ENCODE assay signal across 8 cellular contexts in the genomic region with DNA sequence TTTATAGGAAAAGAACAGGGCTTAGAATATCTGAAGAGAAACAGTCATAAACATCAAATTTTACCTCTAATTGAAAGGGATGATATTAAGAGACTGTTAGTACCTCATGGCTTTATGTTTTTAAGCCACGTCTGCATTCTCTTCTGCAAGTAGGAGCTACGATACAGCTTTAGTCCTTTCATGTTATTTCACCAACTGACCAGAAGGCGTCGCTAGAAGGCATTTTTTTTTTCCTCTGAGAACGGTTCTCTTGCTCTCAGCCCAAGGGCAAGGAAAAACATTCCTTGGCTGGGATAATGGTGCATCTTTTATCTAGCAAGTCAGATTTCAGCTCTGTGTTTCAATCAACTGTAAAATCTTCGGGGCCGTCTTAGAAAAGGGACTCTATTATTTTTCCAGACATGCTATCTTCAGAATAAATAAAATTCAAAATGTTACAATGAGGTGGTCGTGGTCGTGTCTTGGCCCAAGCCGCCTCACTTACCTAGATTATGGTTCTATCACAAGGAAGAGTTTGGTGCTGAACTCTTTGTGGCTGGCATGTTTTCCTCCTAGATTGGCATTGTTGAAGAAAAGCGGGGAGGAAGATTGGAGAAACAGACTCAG. TPM values are rescaled to one million over a fixed set of nuclear protein-coding genes. Genes with fewer than 3 reads are reported as not detected.
A peak's percentile ranks its signal among the peaks of the same experiment; 100 is the strongest.
DNase-seq lines count a peak whose midpoint lies in the region; ATAC-seq, FAIRE-seq and TF ChIP-seq lines count a peak whose summit lies in the region.

No MANE protein-coding gene starts in this region.

- H3K4me1 Mint-ChIP-seq in activated CD8-positive, alpha-beta T cell treated with anti-CD3 and anti-CD28 coated beads, Interleukin-2, amount 10 ng/mL, durations not matched to agents 7 days and 5 days (ENCODE audit: low read depth), result peaks cover 5% of the 10 kb centered on the region

- CTCF ChIA-PET in activated CD8-positive, alpha-beta T cell treated with anti-CD3 and anti-CD28 coated beads, Interleukin-2, amount 10 ng/mL, durations not matched to agents 7 days and 5 days (lab: Charles Lee), result interaction anchor here (0.7 to 4.4 kb wide), 41 partner anchors 9 to 1159 kb away, joined by 3 to 65 read pairs (median 4); partner anchors contain the start of gene ZNF438

- POLR2A ChIA-PET in activated CD8-positive, alpha-beta T cell treated with anti-CD3 and anti-CD28 coated beads, Interleukin-2, amount 10 ng/mL, durations not matched to agents 7 days and 5 days (lab: Charles Lee), result no interaction called here

- no peaks in the 10 kb centered on the region for H3K36me3 Mint-ChIP-seq in activated CD8-positive, alpha-beta T cell treated with anti-CD3 and anti-CD28 coated beads, Interleukin-2, amount 10 ng/mL, durations not matched to agents 7 days and 5 days (ENCODE audit: low read depth)

- DNase-seq in NCI-H510A treated with DMSO at 0.1 percent for 48 hours (lab: John Stamatoyannopoulos, UW) (peak; percentile 62), NCI-H510A (lab: John Stamatoyannopoulos, UW) (no peak), HAP-1 (ENCODE audit: low spot score in 2 of 2) (peak; percentile 61 to 63), NCI-H345 treated with DMSO at 0.1 percent for 48 hours (lab: John Stamatoyannopoulos, UW; ENCODE audit: unreplicated experiment) (peak; percentile 10), frontal cortex (ENCODE audit: low spot score in 2 of 2) (peak; percentile 3 to 44), pancreas (peak in 2 of 6 donors; percentile 15 to 49)
- DNase-seq in activated CD8-positive, alpha-beta T cell treated with anti-CD3 and anti-CD28 coated beads, Interleukin-2, amount 10 ng/mL, durations not matched to agents 7 days and 5 days, result peak; percentile 53
- no peak for DNase-seq in effector CD4-positive, alpha-beta T cell

- H3K27ac Mint-ChIP-seq in activated CD8-positive, alpha-beta T cell treated with anti-CD3 and anti-CD28 coated beads, Interleukin-2, amount 10 ng/mL, durations not matched to agents 7 days and 5 days, result no peak overlapping the region

- no peak for FAIRE-seq in frontal cortex (lab: Jason Lieb, UNC)
- FAIRE-seq in pancreas (lab: Jason Lieb, UNC), result peak; percentile 82

- in situ Hi-C loops in HAP-1 (cut with MboI; ENCODE audit: low sequenced_read_pairs), result no loop called here

- no peaks in the 10 kb centered on the region for H3K9me3 Mint-ChIP-seq in activated CD8-positive, alpha-beta T cell treated with anti-CD3 and anti-CD28 coated beads, Interleukin-2, amount 10 ng/mL, durations not matched to agents 7 days and 5 days (ENCODE audit: insufficient read depth)

- H3K9me3 ChIP-seq in HAP-1 (no peaks in the 10 kb centered on the region), pancreas (no peaks in the 10 kb centered on the region)

- no peak overlapping the region for H3K4me3 ChIP-seq in HAP-1
- peak overlapping the region in 2 of 4 donors; percentile 16 to 20 for H3K4me3 ChIP-seq in pancreas

- H3K4me3 Mint-ChIP-seq in activated CD8-positive, alpha-beta T cell treated with anti-CD3 and anti-CD28 coated beads, Interleukin-2, amount 10 ng/mL, durations not matched to agents 7 days and 5 days, result peak overlapping the region; percentile 44

- no peak overlapping the region for H3K27ac ChIP-seq in pancreas

- H3K36me3 ChIP-seq in HAP-1 (replicated peaks) (no peaks in the 10 kb centered on the region), pancreas (no peaks in the 10 kb centered on the region)

- intact Hi-C loops in pancreas (cut with DNase I), result no loop called here

- peak; percentile 80 for ATAC-seq in activated CD8-positive, alpha-beta T cell treated with anti-CD3 and anti-CD28 coated beads, Interleukin-2, amount 10 ng/mL, durations not matched to agents 7 days and 5 days
- peak; percentile 56 to 92 (median 86) for ATAC-seq in pancreas

- WGBS in pancreas, 2 donors, result 35 to 36% methylated on average over 11 of the region's 11 CpGs

- H3K27me3 ChIP-seq in HAP-1 (ENCODE audit: low read depth) (no peaks in the 10 kb centered on the region), pancreas (no peaks in the 10 kb centered on the region)

- peaks cover 12% of the 10 kb centered on the region for H3K27me3 Mint-ChIP-seq in activated CD8-positive, alpha-beta T cell treated with anti-CD3 and anti-CD28 coated beads, Interleukin-2, amount 10 ng/mL, durations not matched to agents 7 days and 5 days (ENCODE audit: low read depth)

- H3K4me1 ChIP-seq in HAP-1, result no peaks in the 10 kb centered on the region; the same call in 1 of the 2 replicates
- H3K4me1 ChIP-seq in pancreas, result no peaks in the 10 kb centered on the region

- peak; percentile 57 to 71 (median 60) for TF ChIP-seq CTCF in pancreas (IDR thresholded peaks at IDR 0.05)

RNA-seq across cellular contexts. Expression of gene LYZL2, which starts 41.6 kb away (rescaled TPM):
- not detected for total RNA-seq in activated CD8-positive, alpha-beta T cell treated with anti-CD3 and anti-CD28 coated beads, Interleukin-2, amount 10 ng/mL, durations not matched to agents 7 days and 5 days
- total RNA-seq in frontal cortex (not detected), pancreas (not detected)
- polyA plus RNA-seq in pancreas, result not detected

Comparison
In these comparisons a context has a peak if more than half of its experiments do, and no peak if none do; other contexts are left out.
1. DNase-seq: peak in NCI-H510A treated with DMSO at 0.1 percent for 48 hours (single experiment), HAP-1 (2 of 2), NCI-H345 treated with DMSO at 0.1 percent for 48 hours (single experiment), activated CD8-positive, alpha-beta T cell treated with anti-CD3 and anti-CD28 coated beads, Interleukin-2, amount 10 ng/mL, durations not matched to agents 7 days and 5 days (single experiment) and frontal cortex (2 of 2); none in NCI-H510A (single experiment) and effector CD4-positive, alpha-beta T cell (single experiment).